ENCODE assay signal across 14 cellular contexts in genomic region chr20:58610071-58610800, GRCh38.
"Had no signal": no experiment of that assay in that cellular context is flagged by ENCODE, and none has a peak within 500 bp of the region (broad histone marks: within the 10 kb centered on the region; RNA-seq: fewer than 3 reads in every experiment).

No MANE protein-coding gene starts in this region.

- H3K9me3 Mint-ChIP-seq: dendritic cell treated with granulocyte-macrophage colony-stimulating factor and Interleukin-4, amounts not matched to agents 40 ng/mL and 50 ng/mL, for 4 days; effector memory CD8-positive, alpha-beta T cell; mesothelial cell of epicardium; natural killer cell had no signal

- H3K27me3 Mint-ChIP-seq: dendritic cell treated with granulocyte-macrophage colony-stimulating factor and Interleukin-4, amounts not matched to agents 40 ng/mL and 50 ng/mL, for 4 days had no signal

- H3K4me1 ChIP-seq: gastrocnemius medialis, psoas muscle had no signal

- H3K27me3 ChIP-seq: esophagus muscularis mucosa, tibial artery had no signal

- DNase-seq: effector memory CD8-positive, alpha-beta T cell; gastrocnemius medialis; heart right ventricle; hypothalamus; natural killer cell; psoas muscle; retina; stimulated activated CD4-positive, alpha-beta T cell treated with anti-CD3 and anti-CD28 coated beads, Interleukin-12 subunit alpha, Interleukin-12 subunit beta, amount 100 ng/mL, for 4 hours; stimulated activated naive CD8-positive, alpha-beta T cell treated with anti-CD3 and anti-CD28 coated beads, Interleukin-15, Interleukin-2, amounts not matched to agents 100 U/mL and 50 U/mL, for 24 hours; tibial artery had no signal

- H3K36me3 ChIP-seq: esophagus muscularis mucosa, gastrocnemius medialis, heart right ventricle, tibial artery had no signal

- H3K36me3 Mint-ChIP-seq: mesothelial cell of epicardium, natural killer cell had no signal

- H3K27ac ChIP-seq: epithelial cell of prostate, esophagus muscularis mucosa, gastrocnemius medialis, heart right ventricle, psoas muscle, tibial artery had no signal

- H3K4me3 ChIP-seq: esophagus muscularis mucosa, gastrocnemius medialis, heart right ventricle, psoas muscle, tibial artery had no signal

- H3K4me1 Mint-ChIP-seq: natural killer cell had no signal

- H3K27ac Mint-ChIP-seq: dendritic cell treated with granulocyte-macrophage colony-stimulating factor and Interleukin-4, amounts not matched to agents 40 ng/mL and 50 ng/mL, for 4 days; effector memory CD8-positive, alpha-beta T cell; mesothelial cell of epicardium; natural killer cell had no signal

- H3K4me3 Mint-ChIP-seq: dendritic cell treated with granulocyte-macrophage colony-stimulating factor and Interleukin-4, amounts not matched to agents 40 ng/mL and 50 ng/mL, for 4 days; effector memory CD8-positive, alpha-beta T cell; mesothelial cell of epicardium; natural killer cell had no signal

- H3K9me3 ChIP-seq: esophagus muscularis mucosa, gastrocnemius medialis, heart right ventricle, psoas muscle, tibial artery had no signal
